Comparison of ENCODE assay signal across 8 cellular contexts in the genomic region with DNA sequence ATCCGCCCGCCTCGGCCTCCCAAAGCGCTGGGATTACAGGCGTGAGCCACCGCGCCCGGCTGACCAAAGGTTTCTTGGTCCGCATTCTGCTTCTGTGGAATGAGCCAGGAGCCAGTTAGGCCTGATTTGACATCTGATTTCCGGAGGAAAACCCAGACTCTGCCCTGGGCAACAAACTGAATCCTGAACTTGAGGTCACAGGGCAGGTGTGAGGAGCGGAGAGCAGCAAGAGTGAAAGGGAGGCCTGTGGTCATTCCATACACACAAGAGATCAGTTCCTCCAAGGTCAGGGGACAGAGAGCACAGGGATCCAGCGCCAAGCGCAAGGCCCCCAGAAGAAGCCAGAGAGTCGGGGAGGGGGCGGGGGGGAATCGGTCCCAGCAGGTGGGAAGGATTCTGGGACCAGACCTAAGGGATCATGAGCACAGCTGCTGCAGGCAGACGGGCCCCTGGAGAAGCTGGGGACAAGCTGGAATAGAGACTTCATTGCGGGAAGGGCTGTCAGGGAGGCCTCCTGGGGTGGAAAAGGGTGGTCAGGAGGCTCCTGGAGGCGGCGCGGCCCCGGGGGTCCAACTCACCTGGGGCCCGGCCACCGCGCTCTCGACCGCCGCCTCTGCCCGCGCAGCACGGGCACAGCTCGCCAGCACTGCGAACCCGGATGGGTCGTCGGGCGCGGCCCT. TPM values are rescaled to one million over a fixed set of nuclear protein-coding genes. Genes with fewer than 3 reads are reported as not detected.
DNase-seq lines count a peak whose midpoint lies in the region; ATAC-seq and TF ChIP-seq lines count a peak whose summit lies in the region.

No MANE protein-coding gene starts in this region.

- peaks cover 14% of the 10 kb centered on the region for H3K36me3 ChIP-seq in iPS-20b (ENCODE audit: insufficient read depth, low read depth, low read length)

- no peaks in the 10 kb centered on the region for H3K9me3 Mint-ChIP-seq in HFFc6
- H3K9me3 Mint-ChIP-seq in activated naive CD8-positive, alpha-beta T cell treated with anti-CD3 and anti-CD28 coated beads, Interleukin-2, amount 10 ng/mL, durations not matched to agents 7 days and 5 days = no peaks in the 10 kb centered on the region
- no peaks in the 10 kb centered on the region for H3K9me3 Mint-ChIP-seq in stimulated activated naive CD8-positive, alpha-beta T cell treated with anti-CD3 and anti-CD28 coated beads, Interleukin-15, amount 100 ng/mL, for 72 hours

- H3K27ac ChIP-seq in C4-2B (peak overlapping the region; percentile 88), iPS-20b (ENCODE audit: low read length) (peak overlapping the region; percentile 63)

- H3K4me3 ChIP-seq in iPS-20b (ENCODE audit: low read length) = peak overlapping the region; percentile 90

- no peaks in the 10 kb centered on the region; the same call in 1 of the 2 replicates for H3K27me3 Mint-ChIP-seq in HFFc6 (ENCODE audit: insufficient read depth)
- no peaks in the 10 kb centered on the region for H3K27me3 Mint-ChIP-seq in activated naive CD8-positive, alpha-beta T cell treated with anti-CD3 and anti-CD28 coated beads, Interleukin-2, amount 10 ng/mL, durations not matched to agents 7 days and 5 days
- no peaks in the 10 kb centered on the region for H3K27me3 Mint-ChIP-seq in stimulated activated naive CD8-positive, alpha-beta T cell treated with anti-CD3 and anti-CD28 coated beads, Interleukin-15, amount 100 ng/mL, for 72 hours

- H3K36me3 Mint-ChIP-seq in HFFc6 (ENCODE audit: low read depth) = peaks cover 6% of the 10 kb centered on the region; the same call in 1 of the 2 replicates
- H3K36me3 Mint-ChIP-seq in activated naive CD8-positive, alpha-beta T cell treated with anti-CD3 and anti-CD28 coated beads, Interleukin-2, amount 10 ng/mL, durations not matched to agents 7 days and 5 days = peaks cover 4% of the 10 kb centered on the region

- TF ChIP-seq CTCF in C4-2B (conservative IDR thresholded peaks at IDR 0.05) = no peak
- TF ChIP-seq CTCF in HFFc6 (IDR thresholded peaks at IDR 0.05) = no peak

- peak overlapping the region; percentile 97 for H3K4me3 Mint-ChIP-seq in HFFc6
- H3K4me3 Mint-ChIP-seq in activated naive CD8-positive, alpha-beta T cell treated with anti-CD3 and anti-CD28 coated beads, Interleukin-2, amount 10 ng/mL, durations not matched to agents 7 days and 5 days = peak overlapping the region; percentile 99
- H3K4me3 Mint-ChIP-seq in stimulated activated naive CD8-positive, alpha-beta T cell treated with anti-CD3 and anti-CD28 coated beads, Interleukin-15, amount 100 ng/mL, for 72 hours = peak overlapping the region; percentile 96 to 97

- H3K27ac Mint-ChIP-seq in HFFc6 = no peak overlapping the region; the same call in 1 of the 2 replicates
- H3K27ac Mint-ChIP-seq in activated naive CD8-positive, alpha-beta T cell treated with anti-CD3 and anti-CD28 coated beads, Interleukin-2, amount 10 ng/mL, durations not matched to agents 7 days and 5 days = peak overlapping the region; percentile 73
- H3K27ac Mint-ChIP-seq in stimulated activated naive CD8-positive, alpha-beta T cell treated with anti-CD3 and anti-CD28 coated beads, Interleukin-15, amount 100 ng/mL, for 72 hours = peak overlapping the region in 1 of 2 donors; percentile 48

- no peak for DNase-seq in HFFc6
- no peak for DNase-seq in activated naive CD8-positive, alpha-beta T cell treated with anti-CD3 and anti-CD28 coated beads, Interleukin-2, amount 10 ng/mL, durations not matched to agents 7 days and 5 days
- no peak for DNase-seq in stimulated activated naive CD8-positive, alpha-beta T cell treated with anti-CD3 and anti-CD28 coated beads, Interleukin-15, amount 100 ng/mL, for 72 hours
- no peak for DNase-seq in COR-L47 (lab: John Stamatoyannopoulos, UW)
- DNase-seq in 8988T = no peak
- DNase-seq in NCI-H2196 treated with DMSO at 0.1 percent for 48 hours (lab: John Stamatoyannopoulos, UW; ENCODE audit: unreplicated experiment) = no peak

- H3K4me1 Mint-ChIP-seq in HFFc6 (ENCODE audit: low read depth) = peaks cover 29% of the 10 kb centered on the region
- H3K4me1 Mint-ChIP-seq in activated naive CD8-positive, alpha-beta T cell treated with anti-CD3 and anti-CD28 coated beads, Interleukin-2, amount 10 ng/mL, durations not matched to agents 7 days and 5 days = peaks cover 32% of the 10 kb centered on the region
- peaks cover 58% of the 10 kb centered on the region for H3K4me1 Mint-ChIP-seq in stimulated activated naive CD8-positive, alpha-beta T cell treated with anti-CD3 and anti-CD28 coated beads, Interleukin-15, amount 100 ng/mL, for 72 hours

- peak overlapping the region; percentile 88; the same call in 1 of the 2 replicates for H3K9ac ChIP-seq in iPS-20b (ENCODE audit: low read depth, low read length)

- POLR2A ChIA-PET in activated naive CD8-positive, alpha-beta T cell treated with anti-CD3 and anti-CD28 coated beads, Interleukin-2, amount 10 ng/mL, durations not matched to agents 7 days and 5 days (lab: Charles Lee) = interaction anchor here (1.2 to 1.6 kb wide), 7 partner anchors 12 to 210 kb away, joined by 3 to 8 read pairs (median 5); a partner anchor contains a TSS

- peak; percentile 31 for ATAC-seq in activated naive CD8-positive, alpha-beta T cell treated with anti-CD3 and anti-CD28 coated beads, Interleukin-2, amount 10 ng/mL, durations not matched to agents 7 days and 5 days (ENCODE audit: low read depth)
- peak; percentile 48 for ATAC-seq in stimulated activated naive CD8-positive, alpha-beta T cell treated with anti-CD3 and anti-CD28 coated beads, Interleukin-15, amount 100 ng/mL, for 72 hours

- H3K4me1 ChIP-seq in iPS-20b (ENCODE audit: insufficient read depth, low read length) = peaks cover 3% of the 10 kb centered on the region

- no peaks in the 10 kb centered on the region for H3K27me3 ChIP-seq in iPS-20b (ENCODE audit: insufficient read depth, low read length)

- H3K9me3 ChIP-seq in iPS-20b (ENCODE audit: insufficient read depth, low read depth, low read length) = no peaks in the 10 kb centered on the region

RNA-seq across cellular contexts. Expression of a gene that starts 0.4 kb away (rescaled TPM):
- 10 to 100 TPM in 1 of 6 experiments, 1 to 10 TPM in 5; 7.9 to 10.5 (median 9.1) TPM for total RNA-seq in HFFc6 (2021; fragmentation: NEBNext Ultra II Directional; extraction: Animal tissue kit (Norgen Biotek cat#: 25700))
- total RNA-seq in activated naive CD8-positive, alpha-beta T cell treated with anti-CD3 and anti-CD28 coated beads, Interleukin-2, amount 10 ng/mL, durations not matched to agents 7 days and 5 days = 10 to 100 TPM; 11.8 to 12.2 TPM

RNA-seq across cellular contexts. Expression of a gene that starts 0.9 kb away (rescaled TPM):
- 10 to 100 TPM in 1 of 6 experiments, 1 to 10 TPM in 5; 8.8 to 10.2 (median 9.0) TPM for total RNA-seq in HFFc6 (2021; fragmentation: NEBNext Ultra II Directional; extraction: Animal tissue kit (Norgen Biotek cat#: 25700))
- 10 to 100 TPM in 1 of 2 experiments, 1 to 10 TPM in 1; 8.5 to 10.0 TPM for total RNA-seq in activated naive CD8-positive, alpha-beta T cell treated with anti-CD3 and anti-CD28 coated beads, Interleukin-2, amount 10 ng/mL, durations not matched to agents 7 days and 5 days

RNA-seq across cellular contexts. Expression of a gene that starts 26.4 kb away (rescaled TPM):
- 1 to 10 TPM; 1.2 to 1.9 (median 1.5) TPM for total RNA-seq in HFFc6 (2021; fragmentation: NEBNext Ultra II Directional; extraction: Animal tissue kit (Norgen Biotek cat#: 25700))
- total RNA-seq in activated naive CD8-positive, alpha-beta T cell treated with anti-CD3 and anti-CD28 coated beads, Interleukin-2, amount 10 ng/mL, durations not matched to agents 7 days and 5 days = 1 to 10 TPM; 4.5 to 5.7 TPM

RNA-seq across cellular contexts. Expression of a gene that starts 32.8 kb away (rescaled TPM):
- total RNA-seq in HFFc6 (2021; fragmentation: NEBNext Ultra II Directional; extraction: Animal tissue kit (Norgen Biotek cat#: 25700)) = 100 to 1,000 TPM; 289 to 336 (median 313) TPM
- 10 to 100 TPM; 18.5 to 18.8 TPM for total RNA-seq in activated naive CD8-positive, alpha-beta T cell treated with anti-CD3 and anti-CD28 coated beads, Interleukin-2, amount 10 ng/mL, durations not matched to agents 7 days and 5 days

RNA-seq across cellular contexts. Expression of a gene that starts 33.0 kb away (rescaled TPM):
- 10 to 100 TPM; 57.6 to 66.8 (median 64.1) TPM for total RNA-seq in HFFc6 (2021; fragmentation: NEBNext Ultra II Directional; extraction: Animal tissue kit (Norgen Biotek cat#: 25700))
- 10 to 100 TPM; 31.1 to 34.6 TPM for total RNA-seq in activated naive CD8-positive, alpha-beta T cell treated with anti-CD3 and anti-CD28 coated beads, Interleukin-2, amount 10 ng/mL, durations not matched to agents 7 days and 5 days
